In the genomic region with DNA sequence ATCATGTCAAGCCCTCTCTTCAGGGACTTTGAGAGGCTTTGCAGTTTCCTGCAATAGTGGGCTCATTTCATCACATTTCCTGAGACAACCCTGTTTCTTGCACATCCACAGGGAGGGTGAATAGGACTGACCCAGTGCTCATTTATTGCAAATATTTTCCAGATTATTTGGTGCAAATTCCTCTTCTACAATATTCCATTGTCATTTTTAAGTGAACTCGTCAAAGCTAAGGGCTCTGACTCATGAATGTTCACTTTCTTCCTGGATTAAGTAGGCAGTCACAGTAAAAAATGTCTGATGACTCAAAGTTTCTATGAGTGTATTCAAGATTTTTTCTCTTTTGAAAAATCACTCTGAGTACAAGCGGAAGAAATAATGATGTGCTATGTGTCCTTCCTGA, we compare ENCODE assay signal across 14 cellular contexts.
DNase-seq lines count a peak whose midpoint lies in the region; ATAC-seq and TF ChIP-seq lines count a peak whose summit lies in the region.
"Had no signal": no experiment of that assay in that cellular context is flagged by ENCODE, and none has a peak within 500 bp of the region (broad histone marks: within the 10 kb centered on the region; RNA-seq: fewer than 3 reads in every experiment).

No MANE protein-coding gene starts in this region.

- H4K20me1 ChIP-seq in PC-3 (ENCODE audit: low read length), result no peaks in the 10 kb centered on the region

- peak overlapping the region; percentile 17; the same call in 1 of the 2 replicates for H3K9ac ChIP-seq in PC-3 (ENCODE audit: low read length)

- H3K4me1 ChIP-seq in PC-3 (ENCODE audit: insufficient read depth, low read length), result peaks cover 30% of the 10 kb centered on the region

- POLR2A ChIA-PET in PC-3 (lab: Charles Lee; ENCODE audit: unreplicated experiment), result no interaction called here

- H3K4me3 ChIP-seq in PC-3 (ENCODE audit: low read length), result no peak overlapping the region

- H3K27ac Mint-ChIP-seq in Calu3 (ENCODE audit: unreplicated experiment) (peak overlapping the region; percentile 78), osteocyte (ENCODE audit: unreplicated experiment) (peak overlapping the region; percentile 48)
- H3K27ac Mint-ChIP-seq: nephron had no signal

- no peaks in the 10 kb centered on the region for H3K9me3 ChIP-seq in PC-3 (ENCODE audit: low read length)

- no peaks in the 10 kb centered on the region for H3K27me3 ChIP-seq in PC-3 (ENCODE audit: low read length)

- H3K9me2 ChIP-seq in PC-3 (replicated peaks; ENCODE audit: low read length), result no peaks in the 10 kb centered on the region

- intact Hi-C loops in Calu3 (cut with micrococcal nuclease; ENCODE audit: unreplicated experiment) (loop anchor here (5.0 kb wide), 1 partner anchor 125 kb away; no protein-coding TSS in a partner anchor), PC-3 (cut with micrococcal nuclease) (loop anchor here (1.0 to 10.0 kb wide), 7 partner anchors 32 to 690 kb away; no protein-coding TSS in a partner anchor)

- H3K27ac ChIP-seq in PC-3 (ENCODE audit: low read length) (peak overlapping the region; percentile 85), epithelial cell of prostate (peak overlapping the region; percentile 43)

- no peaks in the 10 kb centered on the region for H3K27me3 Mint-ChIP-seq in Calu3 (ENCODE audit: unreplicated experiment)
- no peaks in the 10 kb centered on the region for H3K27me3 Mint-ChIP-seq in osteocyte (ENCODE audit: unreplicated experiment)

- H3K36me3 Mint-ChIP-seq in Calu3 (ENCODE audit: insufficient read depth, unreplicated experiment) (no peaks in the 10 kb centered on the region), osteocyte (ENCODE audit: unreplicated experiment) (no peaks in the 10 kb centered on the region)

- H3F3A ChIP-seq in PC-3 (ENCODE audit: low read length, unreplicated experiment), result no peaks in the 10 kb centered on the region

- CTCF ChIA-PET in Calu3 (lab: Charles Lee), result interaction anchor here (0.9 kb wide), 1 partner anchor 24 kb away, joined by 3 read pairs; no protein-coding TSS in a partner anchor
- CTCF ChIA-PET in PC-3 (lab: Charles Lee), result interaction anchor here (0.7 kb wide), 1 partner anchor 24 kb away, joined by 3 read pairs; no protein-coding TSS in a partner anchor

- H3K79me2 ChIP-seq in PC-3 (ENCODE audit: low read length), result no peaks in the 10 kb centered on the region

- BruUV-seq in Calu3 (replicated peaks; lab: Mats Ljungman, UMichigan) (no TSS peak), PC-3 (replicated peaks; lab: Mats Ljungman, UMichigan) (no TSS peak)

- ATAC-seq in PC-3 (peak; percentile 95), GM19324 (IDR thresholded peaks at IDR 0.05; ENCODE audit: low FRiP score, unreplicated experiment) (no peak), HG03175 (IDR thresholded peaks at IDR 0.05; ENCODE audit: unreplicated experiment) (no peak)

- TF ChIP-seq CTCF in Calu3 (IDR thresholded peaks at IDR 0.05; ENCODE audit: unreplicated experiment) (no peak), PC-3 (conservative IDR thresholded peaks at IDR 0.05; ENCODE audit: low read depth, low read length) (no peak), osteocyte (IDR thresholded peaks at IDR 0.05) (no peak)

- peak; percentile 18 for DNase-seq in Calu3
- DNase-seq in PC-3, result peak; percentile 96
- DNase-seq in epithelial cell of prostate (ENCODE audit: low read depth, low spot score), result peak; percentile 56
- no peak for DNase-seq in osteocyte (ENCODE audit: extremely low spot score, unreplicated experiment)
- no peak for DNase-seq in activated naive CD4-positive, alpha-beta T cell (lab: John Stamatoyannopoulos, UW)
- DNase-seq in D341Med (ENCODE audit: low spot score), result no peak
- DNase-seq: central memory CD4-positive, alpha-beta T cell; DMS153; NCI-H82; stimulated activated CD4-positive, alpha-beta T cell treated with anti-CD3 and anti-CD28 coated beads, Interleukin-4, amount 100 ng/mL, for 4 hours; T-helper 9 cell had no signal

- peak overlapping the region; percentile 54 for H3K4me2 ChIP-seq in PC-3 (ENCODE audit: low read length)

- H3K36me3 ChIP-seq in PC-3 (ENCODE audit: low read depth, low read length), result no peaks in the 10 kb centered on the region

- peaks cover 20% of the 10 kb centered on the region for H3K4me1 Mint-ChIP-seq in Calu3 (ENCODE audit: low read depth, unreplicated experiment)
- peaks cover 21% of the 10 kb centered on the region for H3K4me1 Mint-ChIP-seq in osteocyte (ENCODE audit: unreplicated experiment)
- H3K4me1 Mint-ChIP-seq: nephron had no signal

- H3K9me3 Mint-ChIP-seq in Calu3 (ENCODE audit: low read depth, unreplicated experiment), result peaks cover 3% of the 10 kb centered on the region
- H3K9me3 Mint-ChIP-seq in osteocyte (ENCODE audit: unreplicated experiment), result no peaks in the 10 kb centered on the region
- H3K9me3 Mint-ChIP-seq: nephron had no signal

- no peak overlapping the region for H2AFZ ChIP-seq in PC-3 (ENCODE audit: low read length)

- H3K4me3 Mint-ChIP-seq in Calu3 (ENCODE audit: low read depth, unreplicated experiment) (no peak overlapping the region), osteocyte (ENCODE audit: unreplicated experiment) (no peak overlapping the region)
- H3K4me3 Mint-ChIP-seq: nephron had no signal

Comparison
In these comparisons a context has a peak if more than half of its experiments do, and no peak if none do; other contexts are left out.
1. DNase-seq: peak in Calu3 (single experiment), PC-3 (single experiment) and epithelial cell of prostate (single experiment); none in osteocyte (single experiment), activated naive CD4-positive, alpha-beta T cell (0 of 4) and D341Med (single experiment).